15 cellular contexts compared by ENCODE assay signal in genomic region chr17:64509179-64509578, GRCh38. TPM values are rescaled to one million over a fixed set of nuclear protein-coding genes. Genes with fewer than 3 reads are reported as not detected.
DNase-seq lines count a peak whose midpoint lies in the region; ATAC-seq, FAIRE-seq and TF ChIP-seq lines count a peak whose summit lies in the region.
"Had no signal": no experiment of that assay in that cellular context is flagged by ENCODE, and none has a peak within 500 bp of the region (broad histone marks: within the 10 kb centered on the region; RNA-seq: fewer than 3 reads in every experiment).

No MANE protein-coding gene starts in this region.

- CTCF ChIA-PET in CD8-positive, alpha-beta T cell (lab: Charles Lee): interaction anchor here (1.0 to 2.1 kb wide), 3 partner anchors 8 to 89 kb away, joined by 3 to 9 read pairs (median 3); partner anchors contain the start of gene POLG2
- CTCF ChIA-PET in activated CD4-positive, alpha-beta T cell treated with anti-CD3 and anti-CD28 coated beads, Interleukin-2, amount 10 ng/mL, durations not matched to agents 7 days and 5 days (lab: Charles Lee): no interaction called here

- no peak for TF ChIP-seq CTCF in CD8-positive, alpha-beta T cell (IDR thresholded peaks at IDR 0.05)
- TF ChIP-seq CTCF in H9 (conservative IDR thresholded peaks at IDR 0.05): no peak

- peaks cover 6% of the 10 kb centered on the region for H3K23me2 ChIP-seq in H9 (ENCODE audit: insufficient read length, low read depth, low read length, poor library complexity, severe bottlenecking)

- H3K4ac ChIP-seq in H9 (ENCODE audit: low read depth, low read length): no peak overlapping the region

- no peaks in the 10 kb centered on the region for H3K9me3 ChIP-seq in CD8-positive, alpha-beta T cell (ENCODE audit: low read length)
- H3K9me3 ChIP-seq in H9 (ENCODE audit: control insufficient read depth, low read depth, low read length) (no peaks in the 10 kb centered on the region), adipocyte (ENCODE audit: control insufficient read depth, low read length) (no peaks in the 10 kb centered on the region)
- H3K9me3 ChIP-seq: stomach, vagina had no signal

- H2AK5ac ChIP-seq in H9 (ENCODE audit: insufficient read length, low read length): no peak overlapping the region

- H3K18ac ChIP-seq in H9 (ENCODE audit: insufficient read length, low read depth, low read length): no peak overlapping the region

- no peak overlapping the region for H4K5ac ChIP-seq in H9 (ENCODE audit: insufficient read length, low read depth, low read length)

- no peak overlapping the region for H2BK5ac ChIP-seq in H9 (ENCODE audit: insufficient read length, low read length)

- intact Hi-C loops in CD8-positive, alpha-beta T cell (cut with DNase I, micrococcal nuclease): loop anchor here (5.0 kb wide), 5 partner anchors 247 to 1683 kb away; partner anchors contain the start of genes CCDC47 (in 1 of the 2), CEP112 (in 1 of the 2), DDX42 (in 1 of the 2) and FTSJ3 (in 1 of the 2)

- peaks cover 59% of the 10 kb centered on the region for H3K4me1 Mint-ChIP-seq in CD8-positive, alpha-beta T cell (ENCODE audit: low read depth)
- H3K4me1 Mint-ChIP-seq in H9: peaks cover 19 to 31% of the 10 kb centered on the region in 2 experiments
- H3K4me1 Mint-ChIP-seq in natural killer cell treated with Interleukin-12 subunit alpha and Interleukin-12 subunit beta and Interleukin-15 and Interleukin-18, amount 100 ng/mL, for 72 hours (ENCODE audit: low read depth in 2 of 2): peaks cover 36 to 41% of the 10 kb centered on the region in 2 donors
- peaks cover 34% of the 10 kb centered on the region for H3K4me1 Mint-ChIP-seq in activated CD4-positive, alpha-beta T cell treated with anti-CD3 and anti-CD28 coated beads, Interleukin-2, amount 10 ng/mL, durations not matched to agents 7 days and 5 days

- H4K91ac ChIP-seq in H9 (ENCODE audit: insufficient read length, low read depth, low read length): no peak overlapping the region

- H4K20me1 ChIP-seq in H9 (ENCODE audit: control insufficient read depth, insufficient read depth, insufficient read length): no peaks in the 10 kb centered on the region

- peak overlapping the region; percentile 37 for H3K4me3 Mint-ChIP-seq in CD8-positive, alpha-beta T cell
- H3K4me3 Mint-ChIP-seq in H9: peak overlapping the region; percentile 33 to 56; a peak in 2 of 5 replicates
- H3K4me3 Mint-ChIP-seq in natural killer cell treated with Interleukin-12 subunit alpha and Interleukin-12 subunit beta and Interleukin-15 and Interleukin-18, amount 100 ng/mL, for 72 hours: peak overlapping the region; percentile 57
- H3K4me3 Mint-ChIP-seq in activated CD4-positive, alpha-beta T cell treated with anti-CD3 and anti-CD28 coated beads, Interleukin-2, amount 10 ng/mL, durations not matched to agents 7 days and 5 days: no peak overlapping the region
- H3K4me3 Mint-ChIP-seq: CD14-positive monocyte had no signal

- H3K4me2 ChIP-seq in H9 (ENCODE audit: insufficient read depth, insufficient read length, low read length): no peak overlapping the region

- H4K8ac ChIP-seq in H9 (replicated peaks; ENCODE audit: insufficient read length, low read depth, low read length): no peak overlapping the region

- no peak overlapping the region for H2BK120ac ChIP-seq in H9 (ENCODE audit: low read depth, low read length, poor library complexity, severe bottlenecking)

- no peak overlapping the region for H2BK20ac ChIP-seq in H9 (ENCODE audit: low read depth, low read length, poor library complexity, severe bottlenecking)

- no peak overlapping the region for H2BK15ac ChIP-seq in H9 (ENCODE audit: low read depth, low read length)

- no peaks in the 10 kb centered on the region for H3K9me3 Mint-ChIP-seq in CD8-positive, alpha-beta T cell
- peaks cover 3 to 4% of the 10 kb centered on the region in 2 experiments; a peak in 3 of 5 replicates for H3K9me3 Mint-ChIP-seq in H9
- H3K9me3 Mint-ChIP-seq in natural killer cell treated with Interleukin-12 subunit alpha and Interleukin-12 subunit beta and Interleukin-15 and Interleukin-18, amount 100 ng/mL, for 72 hours: no peaks in the 10 kb centered on the region
- H3K9me3 Mint-ChIP-seq in activated CD4-positive, alpha-beta T cell treated with anti-CD3 and anti-CD28 coated beads, Interleukin-2, amount 10 ng/mL, durations not matched to agents 7 days and 5 days: no peaks in the 10 kb centered on the region

- H2BK12ac ChIP-seq in H9 (ENCODE audit: insufficient read length, low read depth, low read length): no peak overlapping the region

- H3K79me1 ChIP-seq in H9 (ENCODE audit: insufficient read depth, low read depth, low read length, poor library complexity, severe bottlenecking): peaks cover 6% of the 10 kb centered on the region

- no peak overlapping the region for H2AFZ ChIP-seq in H9 (ENCODE audit: low read length)

- no peak for ATAC-seq in CD8-positive, alpha-beta T cell
- no peak for ATAC-seq in natural killer cell treated with Interleukin-12 subunit alpha and Interleukin-12 subunit beta and Interleukin-15 and Interleukin-18, amount 100 ng/mL, for 72 hours
- no peak for ATAC-seq in HG02884 (IDR thresholded peaks at IDR 0.05; ENCODE audit: unreplicated experiment)
- ATAC-seq: activated CD4-positive, CD25-positive, alpha-beta regulatory T cell treated with anti-CD3 and anti-CD28 coated beads, Interleukin-2, amount 50 U/mL, for 24 hours had no signal

- peaks cover 81% of the 10 kb centered on the region for H3K36me3 Mint-ChIP-seq in CD8-positive, alpha-beta T cell
- H3K36me3 Mint-ChIP-seq in H9 (ENCODE audit: insufficient read depth in 1 of 3, low read depth in 3 of 3): peaks cover 47 to 79% (median 70%) of the 10 kb centered on the region in 3 experiments
- peaks cover 29% of the 10 kb centered on the region for H3K36me3 Mint-ChIP-seq in natural killer cell treated with Interleukin-12 subunit alpha and Interleukin-12 subunit beta and Interleukin-15 and Interleukin-18, amount 100 ng/mL, for 72 hours
- H3K36me3 Mint-ChIP-seq in activated CD4-positive, alpha-beta T cell treated with anti-CD3 and anti-CD28 coated beads, Interleukin-2, amount 10 ng/mL, durations not matched to agents 7 days and 5 days (ENCODE audit: low read depth): peaks cover 50% of the 10 kb centered on the region

- H3K4me3 ChIP-seq in CD8-positive, alpha-beta T cell (ENCODE audit: low read depth, low read length): no peak overlapping the region
- H3K4me3 ChIP-seq in adipocyte (ENCODE audit: low read length): no peak overlapping the region
- H3K4me3 ChIP-seq: vagina had no signal

- no peaks in the 10 kb centered on the region for H3K27me3 Mint-ChIP-seq in CD8-positive, alpha-beta T cell (ENCODE audit: low read depth)
- H3K27me3 Mint-ChIP-seq in H9 (ENCODE audit: low read depth): peaks cover 10% of the 10 kb centered on the region; the same call in 1 of the 2 replicates
- no peaks in the 10 kb centered on the region for H3K27me3 Mint-ChIP-seq in natural killer cell treated with Interleukin-12 subunit alpha and Interleukin-12 subunit beta and Interleukin-15 and Interleukin-18, amount 100 ng/mL, for 72 hours
- H3K27me3 Mint-ChIP-seq in activated CD4-positive, alpha-beta T cell treated with anti-CD3 and anti-CD28 coated beads, Interleukin-2, amount 10 ng/mL, durations not matched to agents 7 days and 5 days: no peaks in the 10 kb centered on the region

- H3K56ac ChIP-seq in H9 (ENCODE audit: insufficient read length, low read depth, low read length): no peak overlapping the region

- H3K79me2 ChIP-seq in H9 (ENCODE audit: insufficient read depth, low read length): peaks cover 31% of the 10 kb centered on the region

- DNase-seq in CD8-positive, alpha-beta T cell: no peak
- DNase-seq in H9: no peak
- DNase-seq in adipocyte (ENCODE audit: low read depth): no peak
- DNase-seq in natural killer cell treated with Interleukin-12 subunit alpha and Interleukin-12 subunit beta and Interleukin-15 and Interleukin-18, amount 100 ng/mL, for 72 hours (ENCODE audit: low spot score): no peak
- no peak for DNase-seq in GM19239 (ENCODE audit: insufficient read length, low spot score)
- DNase-seq in activated CD4-positive, alpha-beta T cell treated with anti-CD3 and anti-CD28 coated beads, Interleukin-2, amount 10 ng/mL, durations not matched to agents 7 days and 5 days: no peak
- DNase-seq: anterior cingulate cortex, NCI-H774, small intestine, stomach had no signal

- no peak for FAIRE-seq in GM19239 (lab: Jason Lieb, UNC)
- FAIRE-seq: small intestine had no signal

- H3K27ac ChIP-seq in CD8-positive, alpha-beta T cell (ENCODE audit: low read depth, low read length): no peak overlapping the region
- H3K27ac ChIP-seq in H9 (ENCODE audit: insufficient read length, low read depth, low read length): no peak overlapping the region
- H3K27ac ChIP-seq: RWPE1, stomach, vagina had no signal

- POLR2A ChIA-PET in CD8-positive, alpha-beta T cell (lab: Charles Lee): interaction anchor here (1.2 kb wide), 1 partner anchor 11 kb away, joined by 5 read pairs; no protein-coding TSS in a partner anchor
- POLR2A ChIA-PET in activated CD4-positive, alpha-beta T cell treated with anti-CD3 and anti-CD28 coated beads, Interleukin-2, amount 10 ng/mL, durations not matched to agents 7 days and 5 days (lab: Charles Lee): no interaction called here

- WGBS in H9 (ENCODE audit: extremely low coverage, insufficient read length, low lambda C conversion rate): no CpG with 5 or more reads among the region's 6 CpGs

- peaks cover 25% of the 10 kb centered on the region for H3K4me1 ChIP-seq in CD8-positive, alpha-beta T cell (ENCODE audit: insufficient read depth, low read length)
- H3K4me1 ChIP-seq in H9 (ENCODE audit: insufficient read depth, low read length) (no peaks in the 10 kb centered on the region), adipocyte (ENCODE audit: control insufficient read depth, insufficient read depth, low read length) (peaks cover 11% of the 10 kb centered on the region)

- no peak overlapping the region for H3T11ph ChIP-seq in H9 (ENCODE audit: low read length)

- H3K36me3 ChIP-seq in CD8-positive, alpha-beta T cell (ENCODE audit: insufficient read depth, low read length): peaks cover 29% of the 10 kb centered on the region
- peaks cover 55% of the 10 kb centered on the region for H3K36me3 ChIP-seq in adipocyte (ENCODE audit: control insufficient read depth, insufficient read depth, low read length, severe bottlenecking)

- no peak overlapping the region for H3K23ac ChIP-seq in H9 (ENCODE audit: insufficient read length, low read depth, low read length)

- H3K27ac Mint-ChIP-seq in CD8-positive, alpha-beta T cell: no peak overlapping the region
- H3K27ac Mint-ChIP-seq in H9: no peak overlapping the region
- H3K27ac Mint-ChIP-seq in natural killer cell treated with Interleukin-12 subunit alpha and Interleukin-12 subunit beta and Interleukin-15 and Interleukin-18, amount 100 ng/mL, for 72 hours: no peak overlapping the region
- no peak overlapping the region for H3K27ac Mint-ChIP-seq in activated CD4-positive, alpha-beta T cell treated with anti-CD3 and anti-CD28 coated beads, Interleukin-2, amount 10 ng/mL, durations not matched to agents 7 days and 5 days

- H3K14ac ChIP-seq in H9 (ENCODE audit: insufficient read depth, low read length): no peak overlapping the region

- no peak overlapping the region for H3K9ac ChIP-seq in H9 (ENCODE audit: extremely low read depth, insufficient read length, low read length)
- peak overlapping the region; percentile 29 for H3K9ac ChIP-seq in adipocyte (ENCODE audit: low read length)

- H3K27me3 ChIP-seq in CD8-positive, alpha-beta T cell (ENCODE audit: insufficient read depth, low read length): no peaks in the 10 kb centered on the region
- H3K27me3 ChIP-seq in H9 (ENCODE audit: insufficient read depth, low read length): no peaks in the 10 kb centered on the region
- no peaks in the 10 kb centered on the region for H3K27me3 ChIP-seq in adipocyte (replicated peaks; ENCODE audit: control insufficient read depth, insufficient read depth, low read length)
- H3K27me3 ChIP-seq: stomach, vagina had no signal

RNA-seq across cellular contexts. Expression of gene CEP95, which starts 2.4 kb away (rescaled TPM):
- total RNA-seq in CD8-positive, alpha-beta T cell: 100 to 1,000 TPM; 248 to 282 TPM
- 61.9 and 67.3 TPM in 2 replicates for total RNA-seq in H9 (2021)
- total RNA-seq in natural killer cell treated with Interleukin-12 subunit alpha and Interleukin-12 subunit beta and Interleukin-15 and Interleukin-18, amount 100 ng/mL, for 72 hours: 10 to 100 TPM; 47.7 to 74.3 TPM
- 10 to 100 TPM; 45.4 to 48.1 TPM for total RNA-seq in activated CD4-positive, alpha-beta T cell treated with anti-CD3 and anti-CD28 coated beads, Interleukin-2, amount 10 ng/mL, durations not matched to agents 7 days and 5 days

RNA-seq across cellular contexts. Expression of gene DDX5, which starts 3.1 kb away (rescaled TPM):
- 1,000 to 10,000 TPM; 2,300 to 2,332 TPM for total RNA-seq in CD8-positive, alpha-beta T cell
- total RNA-seq in H9 (2021): 864 and 869 TPM in 2 replicates
- total RNA-seq in natural killer cell treated with Interleukin-12 subunit alpha and Interleukin-12 subunit beta and Interleukin-15 and Interleukin-18, amount 100 ng/mL, for 72 hours: 1,000 to 10,000 TPM in 1 of 2 donors, 100 to 1,000 TPM in 1; 987 to 1,102 TPM
- total RNA-seq in activated CD4-positive, alpha-beta T cell treated with anti-CD3 and anti-CD28 coated beads, Interleukin-2, amount 10 ng/mL, durations not matched to agents 7 days and 5 days: 100 to 1,000 TPM; 797 to 802 TPM

RNA-seq across cellular contexts. Expression of gene POLG2, which starts 12.3 kb away (rescaled TPM):
- 10 to 100 TPM; 28.1 to 32.7 TPM for total RNA-seq in CD8-positive, alpha-beta T cell
- total RNA-seq in H9 (2021): 33.0 and 35.5 TPM in 2 replicates
- total RNA-seq in natural killer cell treated with Interleukin-12 subunit alpha and Interleukin-12 subunit beta and Interleukin-15 and Interleukin-18, amount 100 ng/mL, for 72 hours: 10 to 100 TPM; 32.6 to 61.1 TPM
- 10 to 100 TPM; 36.6 to 37.5 TPM for total RNA-seq in activated CD4-positive, alpha-beta T cell treated with anti-CD3 and anti-CD28 coated beads, Interleukin-2, amount 10 ng/mL, durations not matched to agents 7 days and 5 days
